ENCODE assay signal across 9 cellular contexts in genomic region chr7:140475747-140476333, GRCh38. TPM values are rescaled to one million over a fixed set of nuclear protein-coding genes. Genes with fewer than 3 reads are reported as not detected.
DNase-seq lines count a peak whose midpoint lies in the region; ATAC-seq, FAIRE-seq and TF ChIP-seq lines count a peak whose summit lies in the region.
"Had no signal": no experiment of that assay in that cellular context is flagged by ENCODE, and none has a peak within 500 bp of the region (broad histone marks: within the 10 kb centered on the region; RNA-seq: fewer than 3 reads in every experiment).

No MANE protein-coding gene starts in this region.

- peaks cover 10% of the 10 kb centered on the region; the same call in 1 of the 2 replicates for H3K36me3 ChIP-seq in OCI-LY1 (ENCODE audit: insufficient read depth, low read length)
- H3K36me3 ChIP-seq in keratinocyte (ENCODE audit: control insufficient read depth in 2 of 2, extremely low read depth in 1 of 2, insufficient read depth in 2 of 2, low read length in 2 of 2), result no peaks in the 10 kb centered on the region

- FAIRE-seq in keratinocyte (lab: Jason Lieb, UNC), result no peak

- TF ChIP-seq CTCF in OCI-LY1 (IDR thresholded peaks at IDR 0.05; ENCODE audit: low read length) (peak; percentile 81), keratinocyte (optimal IDR thresholded peaks at IDR 0.05 in 1 of 3, IDR thresholded peaks at IDR 0.05 in 1 of 3, conservative IDR thresholded peaks at IDR 0.05 in 1 of 3; ENCODE audit: extremely low read depth in 1 of 3, insufficient read depth in 2 of 3, low read length in 3 of 3) (peak in 2 of 3 experiments; percentile 31 to 46)

- peaks cover 15 to 33% (median 23%) of the 10 kb centered on the region in 3 donors for H3K4me1 Mint-ChIP-seq in IgD-negative memory B cell

- H3K4me3 ChIP-seq in OCI-LY1 (ENCODE audit: low read depth, low read length, poor library complexity, severe bottlenecking) (no peak overlapping the region), keratinocyte (ENCODE audit: control insufficient read depth in 2 of 3, extremely low read depth in 1 of 3, insufficient read depth in 2 of 3, low read depth in 1 of 3, low read length in 3 of 3) (no peak overlapping the region)

- no peak for ATAC-seq in HG03045 (IDR thresholded peaks at IDR 0.05; ENCODE audit: unreplicated experiment)

- H3K4me1 ChIP-seq in OCI-LY1 (ENCODE audit: insufficient read depth, low read length, severe bottlenecking) (peaks cover 26% of the 10 kb centered on the region), keratinocyte (ENCODE audit: control insufficient read depth, extremely low read depth, insufficient read depth, low read length) (peaks cover 11% of the 10 kb centered on the region)

- dilution Hi-C loops in keratinocyte (cut with MboI; ENCODE audit: extremely low pct_ligation_motif_present, low sequenced_read_pairs), result no loop called here

- peaks cover 5% of the 10 kb centered on the region for H3K36me3 Mint-ChIP-seq in IgD-negative memory B cell

- H3K27ac ChIP-seq in OCI-LY1 (ENCODE audit: low read depth, low read length, poor library complexity, severe bottlenecking), result no peak overlapping the region
- H3K27ac ChIP-seq in keratinocyte (ENCODE audit: control insufficient read depth, insufficient read depth, low read length), result no peak overlapping the region

- H3K79me2 ChIP-seq in OCI-LY1 (ENCODE audit: insufficient read depth, low read length) (peaks cover 61% of the 10 kb centered on the region), keratinocyte (ENCODE audit: control insufficient read depth, insufficient read depth, low read length) (peaks cover 78% of the 10 kb centered on the region)

- DNase-seq in NCI-H1436 (lab: John Stamatoyannopoulos, UW), result peak; percentile 25
- no peak for DNase-seq in NCI-H1436 treated with DMSO at 0.1 percent for 48 hours (lab: John Stamatoyannopoulos, UW)
- peak; percentile 38 for DNase-seq in amniotic epithelial cell (ENCODE audit: low read depth)
- no peak for DNase-seq in keratinocyte (ENCODE audit: low read depth, low spot score)
- DNase-seq in stimulated activated naive CD4-positive, alpha-beta T cell (lab: John Stamatoyannopoulos, UW), result peak in 5 of 6 experiments; percentile 15 to 67 (median 40)

- no peaks in the 10 kb centered on the region for H3K27me3 ChIP-seq in OCI-LY1 (ENCODE audit: insufficient read depth, low read length)
- H3K27me3 ChIP-seq in keratinocyte (ENCODE audit: control insufficient read depth, extremely low read depth, insufficient read depth, low read length), result no peaks in the 10 kb centered on the region

- H3K4me2 ChIP-seq in OCI-LY1 (ENCODE audit: low read length) (no peak overlapping the region), keratinocyte (ENCODE audit: control insufficient read depth, extremely low read depth, insufficient read depth, low read depth, low read length) (no peak overlapping the region)

- no peaks in the 10 kb centered on the region for H3K9me3 Mint-ChIP-seq in IgD-negative memory B cell
- H3K9me3 Mint-ChIP-seq: stimulated activated naive CD8-positive, alpha-beta T cell treated with anti-CD3 and anti-CD28 coated beads, Interleukin-15, Interleukin-2, amounts not matched to agents 100 ng/mL and 50 ng/mL, for 24 hours had no signal

- H2AFZ ChIP-seq in OCI-LY1 (ENCODE audit: low read length) (no peak overlapping the region), keratinocyte (ENCODE audit: control insufficient read depth, low read length) (no peak overlapping the region)

- H4K20me1 ChIP-seq in OCI-LY1 (ENCODE audit: insufficient read depth, low read length) (peaks cover 6% of the 10 kb centered on the region), keratinocyte (ENCODE audit: control insufficient read depth, extremely low read depth, insufficient read depth, low read length) (no peaks in the 10 kb centered on the region)

- peak overlapping the region; percentile 18 to 91 (median 85) for H3K27ac Mint-ChIP-seq in IgD-negative memory B cell

- no peak overlapping the region for H3K9ac ChIP-seq in OCI-LY1 (ENCODE audit: low read length)
- no peak overlapping the region for H3K9ac ChIP-seq in keratinocyte (ENCODE audit: control insufficient read depth, extremely low read depth, insufficient read depth, low read length)

- H3K9me2 ChIP-seq in OCI-LY1 (ENCODE audit: low read depth, low read length), result no peaks in the 10 kb centered on the region

- no peaks in the 10 kb centered on the region for H3K27me3 Mint-ChIP-seq in IgD-negative memory B cell
- H3K27me3 Mint-ChIP-seq: stimulated activated naive CD8-positive, alpha-beta T cell treated with anti-CD3 and anti-CD28 coated beads, Interleukin-15, Interleukin-2, amounts not matched to agents 100 ng/mL and 50 ng/mL, for 24 hours had no signal

- no peaks in the 10 kb centered on the region for H3F3A ChIP-seq in OCI-LY1 (ENCODE audit: insufficient read depth, low read length)

- peak overlapping the region; percentile 34 to 97 (median 72) for H3K4me3 Mint-ChIP-seq in IgD-negative memory B cell
- H3K4me3 Mint-ChIP-seq: stimulated activated naive CD8-positive, alpha-beta T cell treated with anti-CD3 and anti-CD28 coated beads, Interleukin-15, Interleukin-2, amounts not matched to agents 100 ng/mL and 50 ng/mL, for 24 hours had no signal

- H3K9me3 ChIP-seq in OCI-LY1 (ENCODE audit: low read length) (no peaks in the 10 kb centered on the region), keratinocyte (ENCODE audit: control insufficient read depth, low read depth, low read length) (no peaks in the 10 kb centered on the region)

- no peaks in the 10 kb centered on the region for H3K9me1 ChIP-seq in keratinocyte (ENCODE audit: control insufficient read depth, extremely low read depth, insufficient read depth, low read length)

RNA-seq across cellular contexts. Expression of gene MKRN1, which starts 3.5 kb away (rescaled TPM):
- polyA plus RNA-seq in IgD-negative memory B cell, result 124 TPM
- polyA plus RNA-seq in keratinocyte, result 43.1 to 52.9 TPM (median 50.4 TPM) in 3 replicates
- polyA plus RNA-seq in keratinocyte (2011; ENCODE audit: low read depth), result 116 TPM
- 43.0 and 51.3 TPM in 2 replicates for polyA plus RNA-seq in keratinocyte (2011; cell fraction: cytosol; rRNA removed)
- 43.4 and 50.5 TPM in 2 replicates for polyA plus RNA-seq in keratinocyte (2011; cell fraction: nucleus; rRNA removed)
- 58.7 and 95.6 TPM in 2 replicates for polyA plus RNA-seq in keratinocyte (2012; ENCODE audit: low replicate concordance)
- polyA minus RNA-seq in keratinocyte, result 40.4 to 73.4 TPM (median 57.1 TPM) in 3 replicates
- 40.5 TPM for polyA minus RNA-seq in keratinocyte (2011; cell fraction: cytosol; rRNA and poly(A)+ RNA removed)
- 16.5 and 30.0 TPM in 2 replicates for polyA minus RNA-seq in keratinocyte (2011; cell fraction: nucleus; rRNA and poly(A)+ RNA removed)

Comparison
In these comparisons a context has a peak if more than half of its experiments do, and no peak if none do; other contexts are left out.
1. DNase-seq: peak in NCI-H1436 (single experiment), amniotic epithelial cell (single experiment) and stimulated activated naive CD4-positive, alpha-beta T cell (5 of 6); none in NCI-H1436 treated with DMSO at 0.1 percent for 48 hours (single experiment) and keratinocyte (single experiment).